Comparison of ENCODE assay signal across 27 cellular contexts in the genomic region with DNA sequence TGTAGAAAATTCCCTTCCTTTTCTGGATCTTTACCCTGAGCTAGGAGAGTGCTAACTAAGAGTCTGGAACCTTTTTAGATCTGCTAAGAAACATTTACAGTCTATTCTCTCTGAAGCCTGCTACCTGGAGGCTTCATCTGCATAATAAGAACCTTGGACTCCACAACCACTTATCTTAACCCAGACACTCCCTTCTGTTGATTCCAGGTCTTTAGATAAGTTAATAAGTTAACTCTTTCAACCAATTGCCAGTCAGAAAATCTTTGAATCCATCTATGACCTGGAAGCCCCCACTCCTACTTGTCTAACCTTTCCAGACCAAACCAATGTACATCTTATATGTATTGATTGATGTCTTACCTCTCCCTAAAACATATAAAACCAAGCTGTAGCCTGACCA.
"Had no signal": no experiment of that assay in that cellular context is flagged by ENCODE, and none has a peak within 500 bp of the region (broad histone marks: within the 10 kb centered on the region; RNA-seq: fewer than 3 reads in every experiment).

No MANE protein-coding gene starts in this region.

- H3K27me3 ChIP-seq: gastrocnemius medialis, heart left ventricle, left lung, pancreas, right lobe of liver, suprapubic skin, transverse colon, vagina had no signal

- DNase-seq: dorsolateral prefrontal cortex; effector CD4-positive, alpha-beta T cell; foreskin fibroblast; gastrocnemius medialis; heart left ventricle; hypothalamus; immature natural killer cell; left cardiac atrium; left lung; mesenchymal stem cell; midbrain; naive thymus-derived CD8-positive, alpha-beta T cell; occipital lobe; pancreas; right lobe of liver; stimulated activated CD4-positive, alpha-beta T cell treated with anti-CD3 and anti-CD28 coated beads, Interleukin-12 subunit alpha, Interleukin-12 subunit beta, amount 100 ng/mL, for 4 hours; stimulated activated CD4-positive, alpha-beta T cell treated with anti-CD3 and anti-CD28 coated beads, Interleukin-1b, Interleukin-23, amount 100 ng/mL, for 48 hours; stimulated activated CD4-positive, alpha-beta T cell treated with anti-CD3 and anti-CD28 coated beads, Interleukin-4, amount 100 ng/mL, for 1 hour; stimulated activated CD8-positive, alpha-beta memory T cell treated with anti-CD3 and anti-CD28 coated beads, Interleukin-4, amount 100 ng/mL, for 48 hours; stimulated activated naive CD4-positive, alpha-beta T cell; stimulated activated naive CD8-positive, alpha-beta T cell treated with anti-CD3 and anti-CD28 coated beads, Interleukin-15, amount 100 ng/mL, for 72 hours; transverse colon had no signal

- H3K27ac ChIP-seq: dorsolateral prefrontal cortex, epithelial cell of prostate, gastrocnemius medialis, heart left ventricle, left lung, right lobe of liver, suprapubic skin, transverse colon, vagina had no signal

- H3K4me2 ChIP-seq: smooth muscle cell had no signal

- H3K27ac Mint-ChIP-seq: immature natural killer cell; naive thymus-derived CD8-positive, alpha-beta T cell; stimulated activated naive CD8-positive, alpha-beta T cell treated with anti-CD3 and anti-CD28 coated beads, Interleukin-15, amount 100 ng/mL, for 72 hours had no signal

- H3K9me3 ChIP-seq: gastrocnemius medialis, heart left ventricle, left lung, pancreas, right lobe of liver, suprapubic skin, transverse colon, vagina had no signal

- H3K4me1 Mint-ChIP-seq: immature natural killer cell; stimulated activated naive CD8-positive, alpha-beta T cell treated with anti-CD3 and anti-CD28 coated beads, Interleukin-15, amount 100 ng/mL, for 72 hours had no signal

- H3K4me1 ChIP-seq: gastrocnemius medialis, heart left ventricle, left lung, pancreas, right lobe of liver, suprapubic skin, transverse colon, vagina had no signal

- H3K36me3 Mint-ChIP-seq: immature natural killer cell; naive thymus-derived CD8-positive, alpha-beta T cell had no signal

- H3K4me3 ChIP-seq: dorsolateral prefrontal cortex, gastrocnemius medialis, heart left ventricle, left lung, pancreas, right lobe of liver, smooth muscle cell, suprapubic skin, transverse colon, vagina had no signal

- H3K9me3 Mint-ChIP-seq: immature natural killer cell; stimulated activated naive CD8-positive, alpha-beta T cell treated with anti-CD3 and anti-CD28 coated beads, Interleukin-15, amount 100 ng/mL, for 72 hours had no signal

- H3K36me3 ChIP-seq: gastrocnemius medialis, heart left ventricle, left lung, right lobe of liver, suprapubic skin, transverse colon, vagina had no signal

- H3K27me3 Mint-ChIP-seq: stimulated activated naive CD8-positive, alpha-beta T cell treated with anti-CD3 and anti-CD28 coated beads, Interleukin-15, amount 100 ng/mL, for 72 hours had no signal

- ATAC-seq: esophagus mucosa; gastrocnemius medialis; heart left ventricle; left cardiac atrium; left lung; naive thymus-derived CD8-positive, alpha-beta T cell; right lobe of liver; stimulated activated naive CD8-positive, alpha-beta T cell treated with anti-CD3 and anti-CD28 coated beads, Interleukin-15, amount 100 ng/mL, for 72 hours had no signal

- H3K4me3 Mint-ChIP-seq: immature natural killer cell; naive thymus-derived CD8-positive, alpha-beta T cell; stimulated activated naive CD8-positive, alpha-beta T cell treated with anti-CD3 and anti-CD28 coated beads, Interleukin-15, amount 100 ng/mL, for 72 hours had no signal
